In genomic region chr1:155176544-155177071, GRCh38 we compare ENCODE assay signal across 8 cellular contexts. TPM values are rescaled to one million over a fixed set of nuclear protein-coding genes. Genes with fewer than 3 reads are reported as not detected.
A peak's percentile ranks its signal among the peaks of the same experiment; 100 is the strongest.
DNase-seq lines count a peak whose midpoint lies in the region; ATAC-seq, FAIRE-seq and TF ChIP-seq lines count a peak whose summit lies in the region.

No MANE protein-coding gene starts in this region.

- DNase-seq in GM06990 (ENCODE audit: extremely low read depth, insufficient read length) (no peak), NCI-H1105 treated with DMSO at 0.1 percent for 48 hours (lab: John Stamatoyannopoulos, UW) (peak; percentile 74), SK-N-SH (peak; percentile 93), pancreas (peak; percentile 79 to 93 (median 89)), upper lobe of right lung (peak; percentile 89)
- DNase-seq in activated naive CD4-positive, alpha-beta T cell treated with anti-CD3 and anti-CD28 coated beads for 36 hours = peak; percentile 93

- H3K4me3 ChIP-seq in GM06990 (replicated peaks; ENCODE audit: low read depth, low read length) (no peak overlapping the region), SK-N-SH (ENCODE audit: low read depth in 2 of 2, low read length in 1 of 2) (no peak overlapping the region), gastroesophageal sphincter (no peak overlapping the region), pancreas (no peak overlapping the region), upper lobe of right lung (no peak overlapping the region)

- no peak for FAIRE-seq in pancreas (lab: Jason Lieb, UNC)

- H3K9me2 ChIP-seq in SK-N-SH = no peaks in the 10 kb centered on the region

- 53% methylated on average over 6 of the region's 8 CpGs for WGBS in SK-N-SH (ENCODE audit: low lambda C conversion rate)
- 47 to 90% methylated on average over 2 to 6 of the region's 8 CpGs for WGBS in gastroesophageal sphincter (ENCODE audit: low coverage in 1 of 2), 2 donors
- 60 to 61% methylated on average over 8 of the region's 8 CpGs for WGBS in pancreas, 2 donors

- H3K9me3 ChIP-seq in SK-N-SH = no peaks in the 10 kb centered on the region
- H3K9me3 ChIP-seq in gastroesophageal sphincter = no peaks in the 10 kb centered on the region
- no peaks in the 10 kb centered on the region for H3K9me3 ChIP-seq in pancreas
- no peaks in the 10 kb centered on the region for H3K9me3 ChIP-seq in upper lobe of right lung

- intact Hi-C loops in activated naive CD4-positive, alpha-beta T cell treated with anti-CD3 and anti-CD28 coated beads for 36 hours (cut with micrococcal nuclease) = loop anchor here (1.0 kb wide), 4 partner anchors 17 to 68 kb away; partner anchors contain the start of gene THBS3
- intact Hi-C loops in pancreas (cut with DNase I) = no loop called here
- intact Hi-C loops in upper lobe of right lung (cut with DNase I) = no loop called here

- H3K4me2 ChIP-seq in SK-N-SH = no peak overlapping the region

- peak; percentile 65 for TF ChIP-seq RAD21 in SK-N-SH (IDR thresholded peaks at IDR 0.05; ENCODE audit: low read length)

- peaks cover 9% of the 10 kb centered on the region for H3K36me3 Mint-ChIP-seq in activated naive CD4-positive, alpha-beta T cell treated with anti-CD3 and anti-CD28 coated beads for 36 hours (ENCODE audit: low read depth)

- no peak overlapping the region for H2AFZ ChIP-seq in SK-N-SH (ENCODE audit: low read depth)

- H4K20me1 ChIP-seq in SK-N-SH (ENCODE audit: insufficient read depth) = no peaks in the 10 kb centered on the region

- peaks cover 39% of the 10 kb centered on the region for H3K4me1 Mint-ChIP-seq in activated naive CD4-positive, alpha-beta T cell treated with anti-CD3 and anti-CD28 coated beads for 36 hours (ENCODE audit: low read depth)

- H3K27me3 Mint-ChIP-seq in activated naive CD4-positive, alpha-beta T cell treated with anti-CD3 and anti-CD28 coated beads for 36 hours (ENCODE audit: low read depth) = no peaks in the 10 kb centered on the region

- H3K79me2 ChIP-seq in SK-N-SH (ENCODE audit: insufficient read depth) = peaks cover 26% of the 10 kb centered on the region

- no peaks in the 10 kb centered on the region for H3K9me3 Mint-ChIP-seq in activated naive CD4-positive, alpha-beta T cell treated with anti-CD3 and anti-CD28 coated beads for 36 hours

- TF ChIP-seq POLR2A in gastroesophageal sphincter (IDR thresholded peaks at IDR 0.05) = no peak

- H3K27me3 ChIP-seq in GM06990 (replicated peaks; ENCODE audit: control insufficient read depth, insufficient read depth, low read length) (no peaks in the 10 kb centered on the region), SK-N-SH (ENCODE audit: insufficient read depth) (no peaks in the 10 kb centered on the region), gastroesophageal sphincter (peaks cover 28% of the 10 kb centered on the region), pancreas (no peaks in the 10 kb centered on the region), upper lobe of right lung (no peaks in the 10 kb centered on the region)

- H3K9ac ChIP-seq in SK-N-SH = no peak overlapping the region

- ATAC-seq in gastroesophageal sphincter (peak; percentile 65), pancreas (peak; percentile 58 to 77 (median 72)), upper lobe of right lung (peak; percentile 75), GM21723 (IDR thresholded peaks at IDR 0.05; ENCODE audit: unreplicated experiment) (no peak)

- POLR2A ChIA-PET in SK-N-SH (lab: Yijun Ruan, JAX) = interaction anchor here (1.8 to 2.8 kb wide), 2 partner anchors 17 kb away, joined by 6 to 27 read pairs; no protein-coding TSS in a partner anchor

- H3K27ac Mint-ChIP-seq in activated naive CD4-positive, alpha-beta T cell treated with anti-CD3 and anti-CD28 coated beads for 36 hours = no peak overlapping the region

- CTCF ChIA-PET in SK-N-SH (lab: Yijun Ruan, JAX) = interaction anchor here (0.6 to 14.8 kb wide), 13 partner anchors 9 to 178 kb away, joined by 3 to 496 read pairs (median 16); partner anchors contain the start of genes MTX1 and THBS3
- CTCF ChIA-PET in activated naive CD4-positive, alpha-beta T cell treated with anti-CD3 and anti-CD28 coated beads for 36 hours (lab: Charles Lee) = interaction anchor here (0.8 to 5.0 kb wide), 11 partner anchors 8 to 85 kb away, joined by 3 to 79 read pairs (median 6); no protein-coding TSS in a partner anchor

- H3K4me1 ChIP-seq in SK-N-SH (ENCODE audit: control insufficient read depth in 1 of 2, insufficient read depth in 2 of 2, low read depth in 1 of 2, low read length in 1 of 2) (peaks cover 0 to 33% of the 10 kb centered on the region in 2 experiments; a peak in 3 of 4 replicates), gastroesophageal sphincter (peaks cover 0 to 41% (median 24%) of the 10 kb centered on the region in 3 donors), pancreas (peaks cover 3 to 19% (median 10%) of the 10 kb centered on the region in 3 donors), upper lobe of right lung (peaks cover 19% of the 10 kb centered on the region)

- H3K27ac ChIP-seq in SK-N-SH (ENCODE audit: low read depth in 2 of 2, low read length in 1 of 2) (peak overlapping the region in 1 of 2 experiments; percentile 92; a peak in 1 of 4 replicates), gastroesophageal sphincter (no peak overlapping the region), pancreas (no peak overlapping the region), upper lobe of right lung (peak overlapping the region; percentile 27)

- H3K36me3 ChIP-seq in GM06990 (ENCODE audit: control insufficient read depth, insufficient read depth, low read length) = no peaks in the 10 kb centered on the region
- peaks cover 20 to 41% of the 10 kb centered on the region in 2 experiments for H3K36me3 ChIP-seq in SK-N-SH (replicated peaks in 1 of 2; ENCODE audit: control insufficient read depth in 1 of 2, insufficient read depth in 2 of 2, low read length in 1 of 2)
- peaks cover 0 to 7% of the 10 kb centered on the region in 2 donors for H3K36me3 ChIP-seq in gastroesophageal sphincter
- no peaks in the 10 kb centered on the region for H3K36me3 ChIP-seq in pancreas
- H3K36me3 ChIP-seq in upper lobe of right lung = no peaks in the 10 kb centered on the region

- no peak for TF ChIP-seq EP300 in SK-N-SH (IDR thresholded peaks at IDR 0.05; ENCODE audit: borderline replicate concordance in 1 of 2, low read depth in 1 of 2, low read length in 1 of 2)
- TF ChIP-seq EP300 in gastroesophageal sphincter (IDR thresholded peaks at IDR 0.05) = no peak

- H3F3A ChIP-seq in SK-N-SH (replicated peaks; ENCODE audit: insufficient read depth) = peaks cover 29% of the 10 kb centered on the region

- TF ChIP-seq CTCF in GM06990 (IDR thresholded peaks at IDR 0.05; ENCODE audit: insufficient read depth, low read length, poor library complexity, severe bottlenecking) (peak; percentile 93), SK-N-SH (IDR thresholded peaks at IDR 0.05) (peak; percentile 89), gastroesophageal sphincter (IDR thresholded peaks at IDR 0.05) (peak in 3 of 4 experiments; percentile 90 to 95 (median 91)), pancreas (IDR thresholded peaks at IDR 0.05) (peak; percentile 89 to 96 (median 93)), upper lobe of right lung (IDR thresholded peaks at IDR 0.05) (peak; percentile 97)

- no peak overlapping the region for H3K4me3 Mint-ChIP-seq in activated naive CD4-positive, alpha-beta T cell treated with anti-CD3 and anti-CD28 coated beads for 36 hours

TF ChIP-seq in SK-N-SH, 30 proteins besides CTCF, POLR2A, EP300 and RAD21 (continues in another document):
- TF ChIP-seq SIN3A (IDR thresholded peaks at IDR 0.05; ENCODE audit: borderline replicate concordance, low read depth, low read length) (0 out of 2 replicates have a peak, but pooled peaks have one; percentile 32), YY1 (IDR thresholded peaks at IDR 0.05; ENCODE audit: low read depth) (no peak)

RNA-seq across cellular contexts. Expression of gene TRIM46, which starts 3.0 kb away (rescaled TPM):
- polyA plus RNA-seq in SK-N-SH (2012; rRNA removed) (12.3 and 12.7 TPM in 2 replicates), pancreas (1 to 10 TPM; 1.2 to 4.1 TPM)
- 3.4 and 6.0 TPM in 2 replicates for polyA plus RNA-seq in SK-N-SH (2012; cell fraction: cytosol; rRNA removed)
- polyA plus RNA-seq in SK-N-SH (2012; cell fraction: nucleus; rRNA removed) = 58.4 and 75.1 TPM in 2 replicates
- total RNA-seq in activated naive CD4-positive, alpha-beta T cell treated with anti-CD3 and anti-CD28 coated beads for 36 hours = 1 to 10 TPM; 3.2 to 3.6 TPM
- total RNA-seq in gastroesophageal sphincter (1 to 10 TPM in 1 of 4 donors, under 1 TPM in 2, not detected in 1; 0.35 to 1.9 (median 0.40) TPM), pancreas (under 1 TPM; 0.19 to 0.59 (median 0.33) TPM), upper lobe of right lung (0.43 TPM)

RNA-seq across cellular contexts. Expression of gene KRTCAP2, which starts 3.5 kb away (rescaled TPM):
- polyA plus RNA-seq in SK-N-SH (2012; rRNA removed) (203 and 238 TPM in 2 replicates), pancreas (100 to 1,000 TPM; 182 to 238 TPM)
- 133 and 181 TPM in 2 replicates for polyA plus RNA-seq in SK-N-SH (2012; cell fraction: cytosol; rRNA removed)
- polyA plus RNA-seq in SK-N-SH (2012; cell fraction: nucleus; rRNA removed) = 254 and 311 TPM in 2 replicates
- 100 to 1,000 TPM; 129 to 137 TPM for total RNA-seq in activated naive CD4-positive, alpha-beta T cell treated with anti-CD3 and anti-CD28 coated beads for 36 hours
- total RNA-seq in gastroesophageal sphincter (100 to 1,000 TPM in 1 of 4 donors, 10 to 100 TPM in 3; 80.8 to 144 (median 92.3) TPM), pancreas (100 to 1,000 TPM in 4 of 6 donors, 10 to 100 TPM in 2; 91.8 to 119 (median 102) TPM), upper lobe of right lung (130 TPM)

RNA-seq across cellular contexts. Expression of gene THBS3, which starts 31.1 kb away (rescaled TPM):
- polyA plus RNA-seq in SK-N-SH (2012; rRNA removed) (124 and 162 TPM in 2 replicates), pancreas (10 to 100 TPM; 69.1 to 78.6 TPM)
- polyA plus RNA-seq in SK-N-SH (2012; cell fraction: cytosol; rRNA removed) = 61.2 and 79.2 TPM in 2 replicates
- polyA plus RNA-seq in SK-N-SH (2012; cell fraction: nucleus; rRNA removed) = 430 and 590 TPM in 2 replicates
- 10 to 100 TPM; 15.4 to 15.7 TPM for total RNA-seq in activated naive CD4-positive, alpha-beta T cell treated with anti-CD3 and anti-CD28 coated beads for 36 hours
- total RNA-seq in gastroesophageal sphincter (10 to 100 TPM; 17.9 to 25.6 (median 20.1) TPM), pancreas (10 to 100 TPM in 5 of 6 donors, 1 to 10 TPM in 1; 9.9 to 31.1 (median 14.6) TPM), upper lobe of right lung (24.9 TPM)

RNA-seq across cellular contexts. Expression of gene MTX1, which starts 31.9 kb away (rescaled TPM):
- polyA plus RNA-seq in SK-N-SH (2012; rRNA removed) (79.1 TPM in 2 replicates), pancreas (10 to 100 TPM; 34.3 to 36.8 TPM)
- polyA plus RNA-seq in SK-N-SH (2012; cell fraction: cytosol; rRNA removed) = 38.5 and 57.4 TPM in 2 replicates
- 75.0 and 79.6 TPM in 2 replicates for polyA plus RNA-seq in SK-N-SH (2012; cell fraction: nucleus; rRNA removed)
- 10 to 100 TPM; 46.8 to 47.4 TPM for total RNA-seq in activated naive CD4-positive, alpha-beta T cell treated with anti-CD3 and anti-CD28 coated beads for 36 hours
- total RNA-seq in gastroesophageal sphincter (10 to 100 TPM; 28.3 to 36.0 (median 32.6) TPM), pancreas (10 to 100 TPM; 10.7 to 18.4 (median 15.7) TPM), upper lobe of right lung (28.4 TPM)

RNA-seq across cellular contexts. Expression of gene DPM3, which starts 36.3 kb away (rescaled TPM):
- 307 and 317 TPM in 2 replicates for polyA plus RNA-seq in SK-N-SH (2012; rRNA removed)
- 125 and 194 TPM in 2 replicates for polyA plus RNA-seq in SK-N-SH (2012; cell fraction: cytosol; rRNA removed)
- polyA plus RNA-seq in SK-N-SH (2012; cell fraction: nucleus; rRNA removed) = 90.2 and 194 TPM in 2 replicates
- 10 to 100 TPM; 31.4 to 35.5 TPM for total RNA-seq in activated naive CD4-positive, alpha-beta T cell treated with anti-CD3 and anti-CD28 coated beads for 36 hours
- total RNA-seq in gastroesophageal sphincter = 100 to 1,000 TPM in 2 of 4 donors, 10 to 100 TPM in 2; 57.9 to 128 (median 87.7) TPM
- total RNA-seq in pancreas = 10 to 100 TPM; 39.4 to 46.5 (median 42.3) TPM
- 100 to 1,000 TPM; 211 to 227 TPM for polyA plus RNA-seq in pancreas
- 71.1 TPM for total RNA-seq in upper lobe of right lung
